8 cellular contexts compared by ENCODE assay signal in genomic region chr14:86665975-86666374, GRCh38.
"Had no signal": no experiment of that assay in that cellular context is flagged by ENCODE, and none has a peak within 500 bp of the region (broad histone marks: within the 10 kb centered on the region; RNA-seq: fewer than 3 reads in every experiment).

No MANE protein-coding gene starts in this region.

- H3K27ac ChIP-seq: GM23248 had no signal

- H3K4me1 ChIP-seq: HAP-1 had no signal

- H3K9me3 ChIP-seq: HAP-1 had no signal

- DNase-seq: GM23248, GOT3, H7, H9, HCEC 1CT, HFFc6 had no signal

- H3K4me3 ChIP-seq: GM23248, GM23338, HAP-1 had no signal

- H3K9ac ChIP-seq: GM23248 had no signal

- H3K36me3 ChIP-seq: HAP-1 had no signal
